ENCODE assay signal across 2 cellular contexts in the genomic region with DNA sequence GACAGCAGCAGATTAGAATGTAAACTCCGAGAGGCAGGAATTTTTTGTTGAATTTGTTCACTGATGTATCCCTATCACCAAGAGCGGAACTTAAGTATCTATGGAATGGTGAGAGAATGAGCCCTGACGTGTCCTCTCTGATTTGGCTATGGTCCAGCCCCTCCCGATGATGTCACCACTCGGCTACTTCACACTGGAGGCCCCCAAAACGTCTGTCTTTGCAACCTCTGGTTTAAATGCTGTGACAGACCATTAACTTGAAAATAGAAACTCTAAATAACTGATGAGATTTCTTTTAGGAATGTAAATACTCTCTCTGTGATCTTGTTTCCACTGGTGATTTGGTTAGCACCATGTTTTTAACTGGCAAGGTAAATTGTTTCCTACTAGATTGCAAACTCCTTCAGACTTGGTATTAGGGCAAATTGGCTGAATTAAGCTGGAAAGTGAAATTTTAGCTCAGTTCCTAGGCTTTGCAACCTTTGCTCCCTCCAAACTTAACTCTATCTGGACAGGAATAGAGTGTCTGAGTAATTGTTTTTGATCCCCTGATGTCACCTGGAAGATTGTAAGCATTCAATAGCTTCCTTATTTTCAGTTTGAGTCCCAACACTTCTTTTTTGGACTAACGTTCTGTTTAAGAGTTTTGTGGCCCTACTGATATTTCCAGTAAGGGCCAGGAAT.
TF ChIP-seq lines count a peak whose summit lies in the region.

No MANE protein-coding gene starts in this region.

TF ChIP-seq in GM23338, 12 proteins besides CTCF, POLR2A, EP300 and RAD21 (continued from another document):
- TF ChIP-seq, protein P1, sequence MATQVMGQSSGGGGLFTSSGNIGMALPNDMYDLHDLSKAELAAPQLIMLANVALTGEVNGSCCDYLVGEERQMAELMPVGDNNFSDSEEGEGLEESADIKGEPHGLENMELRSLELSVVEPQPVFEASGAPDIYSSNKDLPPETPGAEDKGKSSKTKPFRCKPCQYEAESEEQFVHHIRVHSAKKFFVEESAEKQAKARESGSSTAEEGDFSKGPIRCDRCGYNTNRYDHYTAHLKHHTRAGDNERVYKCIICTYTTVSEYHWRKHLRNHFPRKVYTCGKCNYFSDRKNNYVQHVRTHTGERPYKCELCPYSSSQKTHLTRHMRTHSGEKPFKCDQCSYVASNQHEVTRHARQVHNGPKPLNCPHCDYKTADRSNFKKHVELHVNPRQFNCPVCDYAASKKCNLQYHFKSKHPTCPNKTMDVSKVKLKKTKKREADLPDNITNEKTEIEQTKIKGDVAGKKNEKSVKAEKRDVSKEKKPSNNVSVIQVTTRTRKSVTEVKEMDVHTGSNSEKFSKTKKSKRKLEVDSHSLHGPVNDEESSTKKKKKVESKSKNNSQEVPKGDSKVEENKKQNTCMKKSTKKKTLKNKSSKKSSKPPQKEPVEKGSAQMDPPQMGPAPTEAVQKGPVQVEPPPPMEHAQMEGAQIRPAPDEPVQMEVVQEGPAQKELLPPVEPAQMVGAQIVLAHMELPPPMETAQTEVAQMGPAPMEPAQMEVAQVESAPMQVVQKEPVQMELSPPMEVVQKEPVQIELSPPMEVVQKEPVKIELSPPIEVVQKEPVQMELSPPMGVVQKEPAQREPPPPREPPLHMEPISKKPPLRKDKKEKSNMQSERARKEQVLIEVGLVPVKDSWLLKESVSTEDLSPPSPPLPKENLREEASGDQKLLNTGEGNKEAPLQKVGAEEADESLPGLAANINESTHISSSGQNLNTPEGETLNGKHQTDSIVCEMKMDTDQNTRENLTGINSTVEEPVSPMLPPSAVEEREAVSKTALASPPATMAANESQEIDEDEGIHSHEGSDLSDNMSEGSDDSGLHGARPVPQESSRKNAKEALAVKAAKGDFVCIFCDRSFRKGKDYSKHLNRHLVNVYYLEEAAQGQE (IDR thresholded peaks at IDR 0.05; ENCODE audit: unreplicated experiment) = no peak
- peak; percentile 19; the same call in 1 of the 2 replicates for TF ChIP-seq CREB1 (CRISPR knock-in tag; IDR thresholded peaks at IDR 0.05; ENCODE audit: low read depth)

TF ChIP-seq in WTC11, 78 proteins besides CTCF, POLR2A, EP300 and RAD21 (continued from another document):
- TF ChIP-seq, protein P2, sequence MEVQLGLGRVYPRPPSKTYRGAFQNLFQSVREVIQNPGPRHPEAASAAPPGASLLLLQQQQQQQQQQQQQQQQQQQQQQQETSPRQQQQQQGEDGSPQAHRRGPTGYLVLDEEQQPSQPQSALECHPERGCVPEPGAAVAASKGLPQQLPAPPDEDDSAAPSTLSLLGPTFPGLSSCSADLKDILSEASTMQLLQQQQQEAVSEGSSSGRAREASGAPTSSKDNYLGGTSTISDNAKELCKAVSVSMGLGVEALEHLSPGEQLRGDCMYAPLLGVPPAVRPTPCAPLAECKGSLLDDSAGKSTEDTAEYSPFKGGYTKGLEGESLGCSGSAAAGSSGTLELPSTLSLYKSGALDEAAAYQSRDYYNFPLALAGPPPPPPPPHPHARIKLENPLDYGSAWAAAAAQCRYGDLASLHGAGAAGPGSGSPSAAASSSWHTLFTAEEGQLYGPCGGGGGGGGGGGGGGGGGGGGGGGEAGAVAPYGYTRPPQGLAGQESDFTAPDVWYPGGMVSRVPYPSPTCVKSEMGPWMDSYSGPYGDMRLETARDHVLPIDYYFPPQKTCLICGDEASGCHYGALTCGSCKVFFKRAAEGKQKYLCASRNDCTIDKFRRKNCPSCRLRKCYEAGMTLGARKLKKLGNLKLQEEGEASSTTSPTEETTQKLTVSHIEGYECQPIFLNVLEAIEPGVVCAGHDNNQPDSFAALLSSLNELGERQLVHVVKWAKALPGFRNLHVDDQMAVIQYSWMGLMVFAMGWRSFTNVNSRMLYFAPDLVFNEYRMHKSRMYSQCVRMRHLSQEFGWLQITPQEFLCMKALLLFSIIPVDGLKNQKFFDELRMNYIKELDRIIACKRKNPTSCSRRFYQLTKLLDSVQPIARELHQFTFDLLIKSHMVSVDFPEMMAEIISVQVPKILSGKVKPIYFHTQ (CRISPR knock-in tag; IDR thresholded peaks at IDR 0.05) = no peak
- TF ChIP-seq, protein P3, sequence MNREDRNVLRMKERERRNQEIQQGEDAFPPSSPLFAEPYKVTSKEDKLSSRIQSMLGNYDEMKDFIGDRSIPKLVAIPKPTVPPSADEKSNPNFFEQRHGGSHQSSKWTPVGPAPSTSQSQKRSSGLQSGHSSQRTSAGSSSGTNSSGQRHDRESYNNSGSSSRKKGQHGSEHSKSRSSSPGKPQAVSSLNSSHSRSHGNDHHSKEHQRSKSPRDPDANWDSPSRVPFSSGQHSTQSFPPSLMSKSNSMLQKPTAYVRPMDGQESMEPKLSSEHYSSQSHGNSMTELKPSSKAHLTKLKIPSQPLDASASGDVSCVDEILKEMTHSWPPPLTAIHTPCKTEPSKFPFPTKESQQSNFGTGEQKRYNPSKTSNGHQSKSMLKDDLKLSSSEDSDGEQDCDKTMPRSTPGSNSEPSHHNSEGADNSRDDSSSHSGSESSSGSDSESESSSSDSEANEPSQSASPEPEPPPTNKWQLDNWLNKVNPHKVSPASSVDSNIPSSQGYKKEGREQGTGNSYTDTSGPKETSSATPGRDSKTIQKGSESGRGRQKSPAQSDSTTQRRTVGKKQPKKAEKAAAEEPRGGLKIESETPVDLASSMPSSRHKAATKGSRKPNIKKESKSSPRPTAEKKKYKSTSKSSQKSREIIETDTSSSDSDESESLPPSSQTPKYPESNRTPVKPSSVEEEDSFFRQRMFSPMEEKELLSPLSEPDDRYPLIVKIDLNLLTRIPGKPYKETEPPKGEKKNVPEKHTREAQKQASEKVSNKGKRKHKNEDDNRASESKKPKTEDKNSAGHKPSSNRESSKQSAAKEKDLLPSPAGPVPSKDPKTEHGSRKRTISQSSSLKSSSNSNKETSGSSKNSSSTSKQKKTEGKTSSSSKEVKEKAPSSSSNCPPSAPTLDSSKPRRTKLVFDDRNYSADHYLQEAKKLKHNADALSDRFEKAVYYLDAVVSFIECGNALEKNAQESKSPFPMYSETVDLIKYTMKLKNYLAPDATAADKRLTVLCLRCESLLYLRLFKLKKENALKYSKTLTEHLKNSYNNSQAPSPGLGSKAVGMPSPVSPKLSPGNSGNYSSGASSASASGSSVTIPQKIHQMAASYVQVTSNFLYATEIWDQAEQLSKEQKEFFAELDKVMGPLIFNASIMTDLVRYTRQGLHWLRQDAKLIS (CRISPR knock-in tag; IDR thresholded peaks at IDR 0.05; ENCODE audit: borderline replicate concordance) = no peak
- TF ChIP-seq PRRX2 (CRISPR knock-in tag; IDR thresholded peaks at IDR 0.05) = no peak
- TF ChIP-seq, protein P4, sequence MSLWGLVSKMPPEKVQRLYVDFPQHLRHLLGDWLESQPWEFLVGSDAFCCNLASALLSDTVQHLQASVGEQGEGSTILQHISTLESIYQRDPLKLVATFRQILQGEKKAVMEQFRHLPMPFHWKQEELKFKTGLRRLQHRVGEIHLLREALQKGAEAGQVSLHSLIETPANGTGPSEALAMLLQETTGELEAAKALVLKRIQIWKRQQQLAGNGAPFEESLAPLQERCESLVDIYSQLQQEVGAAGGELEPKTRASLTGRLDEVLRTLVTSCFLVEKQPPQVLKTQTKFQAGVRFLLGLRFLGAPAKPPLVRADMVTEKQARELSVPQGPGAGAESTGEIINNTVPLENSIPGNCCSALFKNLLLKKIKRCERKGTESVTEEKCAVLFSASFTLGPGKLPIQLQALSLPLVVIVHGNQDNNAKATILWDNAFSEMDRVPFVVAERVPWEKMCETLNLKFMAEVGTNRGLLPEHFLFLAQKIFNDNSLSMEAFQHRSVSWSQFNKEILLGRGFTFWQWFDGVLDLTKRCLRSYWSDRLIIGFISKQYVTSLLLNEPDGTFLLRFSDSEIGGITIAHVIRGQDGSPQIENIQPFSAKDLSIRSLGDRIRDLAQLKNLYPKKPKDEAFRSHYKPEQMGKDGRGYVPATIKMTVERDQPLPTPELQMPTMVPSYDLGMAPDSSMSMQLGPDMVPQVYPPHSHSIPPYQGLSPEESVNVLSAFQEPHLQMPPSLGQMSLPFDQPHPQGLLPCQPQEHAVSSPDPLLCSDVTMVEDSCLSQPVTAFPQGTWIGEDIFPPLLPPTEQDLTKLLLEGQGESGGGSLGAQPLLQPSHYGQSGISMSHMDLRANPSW (CRISPR knock-in tag; conservative IDR thresholded peaks at IDR 0.05; ENCODE audit: low read depth) = no peak
- no peak for TF ChIP-seq GRHL2 (CRISPR knock-in tag; IDR thresholded peaks at IDR 0.05; ENCODE audit: insufficient replicate concordance, severe bottlenecking)
- no peak for TF ChIP-seq ZNF121 (CRISPR knock-in tag; IDR thresholded peaks at IDR 0.05)
- TF ChIP-seq NR3C1 (CRISPR knock-in tag; conservative IDR thresholded peaks at IDR 0.05; ENCODE audit: low read depth) = no peak
- TF ChIP-seq ZNF138 (CRISPR knock-in tag; conservative IDR thresholded peaks at IDR 0.05) = no peak
- TF ChIP-seq ZNF423 (CRISPR knock-in tag; IDR thresholded peaks at IDR 0.05) = no peak
- TF ChIP-seq KAT7 (CRISPR knock-in tag; IDR thresholded peaks at IDR 0.05; ENCODE audit: borderline replicate concordance) = no peak
- TF ChIP-seq TEAD4 (CRISPR knock-in tag; IDR thresholded peaks at IDR 0.05) = no peak
- TF ChIP-seq, protein P5, sequence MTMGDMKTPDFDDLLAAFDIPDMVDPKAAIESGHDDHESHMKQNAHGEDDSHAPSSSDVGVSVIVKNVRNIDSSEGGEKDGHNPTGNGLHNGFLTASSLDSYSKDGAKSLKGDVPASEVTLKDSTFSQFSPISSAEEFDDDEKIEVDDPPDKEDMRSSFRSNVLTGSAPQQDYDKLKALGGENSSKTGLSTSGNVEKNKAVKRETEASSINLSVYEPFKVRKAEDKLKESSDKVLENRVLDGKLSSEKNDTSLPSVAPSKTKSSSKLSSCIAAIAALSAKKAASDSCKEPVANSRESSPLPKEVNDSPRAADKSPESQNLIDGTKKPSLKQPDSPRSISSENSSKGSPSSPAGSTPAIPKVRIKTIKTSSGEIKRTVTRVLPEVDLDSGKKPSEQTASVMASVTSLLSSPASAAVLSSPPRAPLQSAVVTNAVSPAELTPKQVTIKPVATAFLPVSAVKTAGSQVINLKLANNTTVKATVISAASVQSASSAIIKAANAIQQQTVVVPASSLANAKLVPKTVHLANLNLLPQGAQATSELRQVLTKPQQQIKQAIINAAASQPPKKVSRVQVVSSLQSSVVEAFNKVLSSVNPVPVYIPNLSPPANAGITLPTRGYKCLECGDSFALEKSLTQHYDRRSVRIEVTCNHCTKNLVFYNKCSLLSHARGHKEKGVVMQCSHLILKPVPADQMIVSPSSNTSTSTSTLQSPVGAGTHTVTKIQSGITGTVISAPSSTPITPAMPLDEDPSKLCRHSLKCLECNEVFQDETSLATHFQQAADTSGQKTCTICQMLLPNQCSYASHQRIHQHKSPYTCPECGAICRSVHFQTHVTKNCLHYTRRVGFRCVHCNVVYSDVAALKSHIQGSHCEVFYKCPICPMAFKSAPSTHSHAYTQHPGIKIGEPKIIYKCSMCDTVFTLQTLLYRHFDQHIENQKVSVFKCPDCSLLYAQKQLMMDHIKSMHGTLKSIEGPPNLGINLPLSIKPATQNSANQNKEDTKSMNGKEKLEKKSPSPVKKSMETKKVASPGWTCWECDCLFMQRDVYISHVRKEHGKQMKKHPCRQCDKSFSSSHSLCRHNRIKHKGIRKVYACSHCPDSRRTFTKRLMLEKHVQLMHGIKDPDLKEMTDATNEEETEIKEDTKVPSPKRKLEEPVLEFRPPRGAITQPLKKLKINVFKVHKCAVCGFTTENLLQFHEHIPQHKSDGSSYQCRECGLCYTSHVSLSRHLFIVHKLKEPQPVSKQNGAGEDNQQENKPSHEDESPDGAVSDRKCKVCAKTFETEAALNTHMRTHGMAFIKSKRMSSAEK (CRISPR knock-in tag; IDR thresholded peaks at IDR 0.05; ENCODE audit: borderline replicate concordance) = no peak
- TF ChIP-seq SP1 (CRISPR knock-in tag; conservative IDR thresholded peaks at IDR 0.05) = no peak
- TF ChIP-seq, protein P6, sequence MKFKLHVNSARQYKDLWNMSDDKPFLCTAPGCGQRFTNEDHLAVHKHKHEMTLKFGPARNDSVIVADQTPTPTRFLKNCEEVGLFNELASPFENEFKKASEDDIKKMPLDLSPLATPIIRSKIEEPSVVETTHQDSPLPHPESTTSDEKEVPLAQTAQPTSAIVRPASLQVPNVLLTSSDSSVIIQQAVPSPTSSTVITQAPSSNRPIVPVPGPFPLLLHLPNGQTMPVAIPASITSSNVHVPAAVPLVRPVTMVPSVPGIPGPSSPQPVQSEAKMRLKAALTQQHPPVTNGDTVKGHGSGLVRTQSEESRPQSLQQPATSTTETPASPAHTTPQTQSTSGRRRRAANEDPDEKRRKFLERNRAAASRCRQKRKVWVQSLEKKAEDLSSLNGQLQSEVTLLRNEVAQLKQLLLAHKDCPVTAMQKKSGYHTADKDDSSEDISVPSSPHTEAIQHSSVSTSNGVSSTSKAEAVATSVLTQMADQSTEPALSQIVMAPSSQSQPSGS (CRISPR knock-in tag; IDR thresholded peaks at IDR 0.05; ENCODE audit: borderline replicate concordance, low read depth) = no peak
- TF ChIP-seq, protein P7, sequence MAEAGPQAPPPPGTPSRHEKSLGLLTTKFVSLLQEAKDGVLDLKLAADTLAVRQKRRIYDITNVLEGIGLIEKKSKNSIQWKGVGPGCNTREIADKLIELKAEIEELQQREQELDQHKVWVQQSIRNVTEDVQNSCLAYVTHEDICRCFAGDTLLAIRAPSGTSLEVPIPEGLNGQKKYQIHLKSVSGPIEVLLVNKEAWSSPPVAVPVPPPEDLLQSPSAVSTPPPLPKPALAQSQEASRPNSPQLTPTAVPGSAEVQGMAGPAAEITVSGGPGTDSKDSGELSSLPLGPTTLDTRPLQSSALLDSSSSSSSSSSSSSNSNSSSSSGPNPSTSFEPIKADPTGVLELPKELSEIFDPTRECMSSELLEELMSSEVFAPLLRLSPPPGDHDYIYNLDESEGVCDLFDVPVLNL (CRISPR knock-in tag; IDR thresholded peaks at IDR 0.05; ENCODE audit: borderline replicate concordance, low read depth) = no peak
